In genomic region chr7:112202819-112203218, GRCh38 we compare ENCODE assay signal across 9 cellular contexts. TPM values are rescaled to one million over a fixed set of nuclear protein-coding genes. Genes with fewer than 3 reads are reported as not detected.
DNase-seq lines count a peak whose midpoint lies in the region; ATAC-seq and TF ChIP-seq lines count a peak whose summit lies in the region.
"Had no signal": no experiment of that assay in that cellular context is flagged by ENCODE, and none has a peak within 500 bp of the region (broad histone marks: within the 10 kb centered on the region; RNA-seq: fewer than 3 reads in every experiment).

No MANE protein-coding gene starts in this region.

- peaks cover 33 to 40% of the 10 kb centered on the region in 2 donors for H3K4me1 Mint-ChIP-seq in immature natural killer cell
- peaks cover 23% of the 10 kb centered on the region for H3K4me1 Mint-ChIP-seq in T-helper 2 cell treated with Interferon-gamma antibody and Interleukin-4, amounts not matched to agents 5 μg/mL and 100 μg/mL, for 36 hours (ENCODE audit: low read depth)

- peaks cover 15 to 52% (median 19%) of the 10 kb centered on the region in 3 donors for H3K27me3 Mint-ChIP-seq in immature natural killer cell (ENCODE audit: low read depth in 3 of 3)
- peaks cover 38% of the 10 kb centered on the region for H3K27me3 Mint-ChIP-seq in T-helper 2 cell treated with Interferon-gamma antibody and Interleukin-4, amounts not matched to agents 5 μg/mL and 100 μg/mL, for 36 hours (ENCODE audit: low read depth)

- H3K36me3 Mint-ChIP-seq in immature natural killer cell, result no peaks in the 10 kb centered on the region
- H3K36me3 Mint-ChIP-seq in T-helper 2 cell treated with Interferon-gamma antibody and Interleukin-4, amounts not matched to agents 5 μg/mL and 100 μg/mL, for 36 hours (ENCODE audit: low read depth), result no peaks in the 10 kb centered on the region

- no peaks in the 10 kb centered on the region for H3K9me3 Mint-ChIP-seq in immature natural killer cell
- no peaks in the 10 kb centered on the region for H3K9me3 Mint-ChIP-seq in T-helper 2 cell treated with Interferon-gamma antibody and Interleukin-4, amounts not matched to agents 5 μg/mL and 100 μg/mL, for 36 hours
- H3K9me3 Mint-ChIP-seq: activated B cell treated with CpG ODN at 0.5 μM for 24 hours had no signal

- no peak overlapping the region for H3K4me3 Mint-ChIP-seq in immature natural killer cell
- no peak overlapping the region for H3K4me3 Mint-ChIP-seq in T-helper 2 cell treated with Interferon-gamma antibody and Interleukin-4, amounts not matched to agents 5 μg/mL and 100 μg/mL, for 36 hours
- H3K4me3 Mint-ChIP-seq: activated B cell treated with CpG ODN at 0.5 μM for 24 hours had no signal

- ATAC-seq in omental fat pad (ENCODE audit: low FRiP score), result no peak
- ATAC-seq in HG03520 (IDR thresholded peaks at IDR 0.05; ENCODE audit: unreplicated experiment), result no peak
- ATAC-seq in GM21825 (IDR thresholded peaks at IDR 0.05; ENCODE audit: unreplicated experiment), result no peak

- no peaks in the 10 kb centered on the region for H3K27me3 ChIP-seq in HL-60 (ENCODE audit: insufficient read depth, poor library complexity, severe bottlenecking)

- no peak overlapping the region for H3K27ac ChIP-seq in HL-60 (replicated peaks)

- TF ChIP-seq CTCF in HL-60 (IDR thresholded peaks at IDR 0.05; ENCODE audit: insufficient read depth, low read length) (no peak), omental fat pad (IDR thresholded peaks at IDR 0.05) (no peak)

- no peak overlapping the region for H3K4me3 ChIP-seq in HL-60 (replicated peaks; ENCODE audit: insufficient read depth, low read length)

- DNase-seq in HL-60 (ENCODE audit: low read depth in 1 of 2, low spot score in 1 of 2) (peak; percentile 62 to 79), NCI-H2081 treated with DMSO at 0.1 percent for 48 hours (lab: John Stamatoyannopoulos, UW) (peak; percentile 34), omental fat pad (ENCODE audit: low spot score) (peak; percentile 45), immature natural killer cell (no peak)
- DNase-seq in central memory CD4-positive, alpha-beta T cell, result peak; percentile 12
- DNase-seq in T-helper 2 cell treated with Interferon-gamma antibody and Interleukin-4, amounts not matched to agents 5 μg/mL and 100 μg/mL, for 36 hours (ENCODE audit: low spot score), result no peak
- DNase-seq: activated B cell treated with CpG ODN at 0.5 μM for 24 hours had no signal

- no peak overlapping the region for H3K27ac Mint-ChIP-seq in immature natural killer cell
- no peak overlapping the region for H3K27ac Mint-ChIP-seq in T-helper 2 cell treated with Interferon-gamma antibody and Interleukin-4, amounts not matched to agents 5 μg/mL and 100 μg/mL, for 36 hours
- H3K27ac Mint-ChIP-seq: activated B cell treated with CpG ODN at 0.5 μM for 24 hours had no signal

RNA-seq across cellular contexts. Expression of gene DOCK4, which starts 3.4 kb away (rescaled TPM):
- total RNA-seq in omental fat pad, result 10 to 100 TPM; 47.5 to 86.9 (median 59.7) TPM
- polyA plus RNA-seq in immature natural killer cell, result under 1 TPM in 1 of 3 donors, not detected in 2; 0.18 TPM

RNA-seq across cellular contexts. Expression of gene ZNF277, which starts 3.7 kb away (rescaled TPM):
- total RNA-seq in omental fat pad, result 10 to 100 TPM; 15.9 to 24.9 (median 19.3) TPM
- 10 to 100 TPM in 2 of 3 donors, 1 to 10 TPM in 1; 8.3 to 17.7 (median 15.5) TPM for polyA plus RNA-seq in immature natural killer cell

Comparison
In these comparisons a context has a peak if more than half of its experiments do, and no peak if none do; other contexts are left out.
1. DNase-seq: peak in HL-60 (2 of 2), NCI-H2081 treated with DMSO at 0.1 percent for 48 hours (single experiment), central memory CD4-positive, alpha-beta T cell (single experiment) and omental fat pad (single experiment); none in immature natural killer cell (0 of 3) and T-helper 2 cell treated with Interferon-gamma antibody and Interleukin-4, amounts not matched to agents 5 μg/mL and 100 μg/mL, for 36 hours (single experiment).